ENCODE assay signal across 8 cellular contexts in genomic region chr10:93061594-93062498, GRCh38. TPM values are rescaled to one million over a fixed set of nuclear protein-coding genes. Genes with fewer than 3 reads are reported as not detected.
A peak's percentile ranks its signal among the peaks of the same experiment; 100 is the strongest.
DNase-seq lines count a peak whose midpoint lies in the region; ATAC-seq and TF ChIP-seq lines count a peak whose summit lies in the region.

No MANE protein-coding gene starts in this region.

- CTCF ChIA-PET in activated CD8-positive, alpha-beta T cell treated with anti-CD3 and anti-CD28 coated beads, Interleukin-2, amount 10 ng/mL, durations not matched to agents 7 days and 5 days (lab: Charles Lee) = interaction anchor here (0.7 to 1.4 kb wide), 5 partner anchors 9 to 96 kb away, joined by 3 read pairs; no protein-coding TSS in a partner anchor

- H3K27me3 ChIP-seq in psoas muscle (ENCODE audit: insufficient read depth in 3 of 3, low read length in 2 of 3) = peaks cover 4 to 61% (median 16%) of the 10 kb centered on the region in 3 donors

- H3K27ac ChIP-seq in psoas muscle = no peak overlapping the region

- intact Hi-C loops in psoas muscle (cut with DNase I) = no loop called here

- no peak overlapping the region for H3K27ac Mint-ChIP-seq in activated CD8-positive, alpha-beta T cell treated with anti-CD3 and anti-CD28 coated beads, Interleukin-2, amount 10 ng/mL, durations not matched to agents 7 days and 5 days
- H3K27ac Mint-ChIP-seq in glutamatergic neuron (ENCODE audit: unreplicated experiment) = no peak overlapping the region

- no peak for DNase-seq in activated CD8-positive, alpha-beta T cell treated with anti-CD3 and anti-CD28 coated beads, Interleukin-2, amount 10 ng/mL, durations not matched to agents 7 days and 5 days
- DNase-seq in glutamatergic neuron (no peak), psoas muscle (no peak), NCI-H82 treated with DMSO at 0.1 percent for 48 hours (lab: John Stamatoyannopoulos, UW; ENCODE audit: unreplicated experiment) (no peak), NCI-H1048 (lab: John Stamatoyannopoulos, UW) (no peak), NCI-H128 (lab: John Stamatoyannopoulos, UW; ENCODE audit: unreplicated experiment) (no peak), dedifferentiated amniotic fluid mesenchymal stem cell (ENCODE audit: extremely low spot score) (no peak)

- POLR2A ChIA-PET in activated CD8-positive, alpha-beta T cell treated with anti-CD3 and anti-CD28 coated beads, Interleukin-2, amount 10 ng/mL, durations not matched to agents 7 days and 5 days (lab: Charles Lee) = no interaction called here

- peak overlapping the region; percentile 55 for H3K4me3 ChIP-seq in GM12875 (ENCODE audit: low read depth, low read length)
- H3K4me3 ChIP-seq in psoas muscle = peak overlapping the region; percentile 26

- H3K27me3 Mint-ChIP-seq in activated CD8-positive, alpha-beta T cell treated with anti-CD3 and anti-CD28 coated beads, Interleukin-2, amount 10 ng/mL, durations not matched to agents 7 days and 5 days (ENCODE audit: low read depth) = peaks cover 42% of the 10 kb centered on the region
- H3K27me3 Mint-ChIP-seq in glutamatergic neuron (ENCODE audit: unreplicated experiment) = peaks cover 26% of the 10 kb centered on the region

- TF ChIP-seq CTCF in GM12875 (IDR thresholded peaks at IDR 0.05; ENCODE audit: borderline replicate concordance, insufficient read depth, low read depth, low read length) (no peak), glutamatergic neuron (IDR thresholded peaks at IDR 0.05; ENCODE audit: partially characterized antibody, unreplicated experiment) (no peak), psoas muscle (IDR thresholded peaks at IDR 0.05) (no peak)

- H3K9me3 Mint-ChIP-seq in activated CD8-positive, alpha-beta T cell treated with anti-CD3 and anti-CD28 coated beads, Interleukin-2, amount 10 ng/mL, durations not matched to agents 7 days and 5 days (ENCODE audit: insufficient read depth) = no peaks in the 10 kb centered on the region
- peaks cover 19% of the 10 kb centered on the region for H3K9me3 Mint-ChIP-seq in glutamatergic neuron (ENCODE audit: unreplicated experiment)

- peak overlapping the region; percentile 69 for H3K4me3 Mint-ChIP-seq in activated CD8-positive, alpha-beta T cell treated with anti-CD3 and anti-CD28 coated beads, Interleukin-2, amount 10 ng/mL, durations not matched to agents 7 days and 5 days
- H3K4me3 Mint-ChIP-seq in glutamatergic neuron (ENCODE audit: unreplicated experiment) = peak overlapping the region; percentile 79

- 5 to 8% (median 6%) methylated on average over 55 to 57 of the region's 57 CpGs for WGBS in psoas muscle, 3 donors

- ATAC-seq in activated CD8-positive, alpha-beta T cell treated with anti-CD3 and anti-CD28 coated beads, Interleukin-2, amount 10 ng/mL, durations not matched to agents 7 days and 5 days = peak; percentile 52
- peak; percentile 32 to 57 (median 52) for ATAC-seq in psoas muscle

- H3K4me1 Mint-ChIP-seq in activated CD8-positive, alpha-beta T cell treated with anti-CD3 and anti-CD28 coated beads, Interleukin-2, amount 10 ng/mL, durations not matched to agents 7 days and 5 days (ENCODE audit: low read depth) = peaks cover 13% of the 10 kb centered on the region
- peaks cover 13% of the 10 kb centered on the region for H3K4me1 Mint-ChIP-seq in glutamatergic neuron (ENCODE audit: low read depth, unreplicated experiment)

- no peaks in the 10 kb centered on the region for H3K9me3 ChIP-seq in psoas muscle

- peaks cover 6% of the 10 kb centered on the region for H3K4me1 ChIP-seq in psoas muscle

- peaks cover 0 to 14% of the 10 kb centered on the region in 2 donors for H3K36me3 ChIP-seq in psoas muscle (ENCODE audit: insufficient read depth in 1 of 2, low read depth in 1 of 2)

- peaks cover 5% of the 10 kb centered on the region for H3K36me3 Mint-ChIP-seq in activated CD8-positive, alpha-beta T cell treated with anti-CD3 and anti-CD28 coated beads, Interleukin-2, amount 10 ng/mL, durations not matched to agents 7 days and 5 days (ENCODE audit: low read depth)
- no peaks in the 10 kb centered on the region for H3K36me3 Mint-ChIP-seq in glutamatergic neuron (ENCODE audit: unreplicated experiment)

RNA-seq across cellular contexts. Expression of gene CYP26C1, which starts 1.2 kb away (rescaled TPM):
- under 1 TPM; 0.10 to 0.11 TPM for total RNA-seq in activated CD8-positive, alpha-beta T cell treated with anti-CD3 and anti-CD28 coated beads, Interleukin-2, amount 10 ng/mL, durations not matched to agents 7 days and 5 days
- 0.10 TPM for total RNA-seq in glutamatergic neuron (ENCODE audit: unreplicated experiment)
- total RNA-seq in psoas muscle = under 1 TPM in 1 of 4 donors, not detected in 3; 0.06 TPM
- under 1 TPM in 2 of 3 donors, not detected in 1; 0.01 to 0.03 TPM for polyA plus RNA-seq in psoas muscle

RNA-seq across cellular contexts. Expression of gene CYP26A1, which starts 11.8 kb away (rescaled TPM):
- not detected for total RNA-seq in activated CD8-positive, alpha-beta T cell treated with anti-CD3 and anti-CD28 coated beads, Interleukin-2, amount 10 ng/mL, durations not matched to agents 7 days and 5 days
- total RNA-seq in glutamatergic neuron (ENCODE audit: unreplicated experiment) (4.2 TPM), psoas muscle (not detected)
- under 1 TPM in 1 of 3 donors, not detected in 2; 0.04 TPM for polyA plus RNA-seq in psoas muscle
